In genomic region chr4:106898621-106899230, GRCh38 we compare ENCODE assay signal across 8 cellular contexts.
DNase-seq lines count a peak whose midpoint lies in the region; ATAC-seq and TF ChIP-seq lines count a peak whose summit lies in the region.
"Had no signal": no experiment of that assay in that cellular context is flagged by ENCODE, and none has a peak within 500 bp of the region (broad histone marks: within the 10 kb centered on the region; RNA-seq: fewer than 3 reads in every experiment).

No MANE protein-coding gene starts in this region.

- H3K36me3 Mint-ChIP-seq in osteocyte (ENCODE audit: unreplicated experiment): peaks cover 7% of the 10 kb centered on the region
- H3K36me3 Mint-ChIP-seq: activated naive CD8-positive, alpha-beta T cell treated with anti-CD3 and anti-CD28 coated beads, Interleukin-2, amount 10 ng/mL, durations not matched to agents 7 days and 5 days had no signal

- H3K9me3 ChIP-seq in Peyer's patch: no peaks in the 10 kb centered on the region

- H3K27me3 ChIP-seq in Peyer's patch: no peaks in the 10 kb centered on the region

- H3K27me3 Mint-ChIP-seq in osteocyte (ENCODE audit: unreplicated experiment): peaks cover 20% of the 10 kb centered on the region
- H3K27me3 Mint-ChIP-seq: activated naive CD8-positive, alpha-beta T cell treated with anti-CD3 and anti-CD28 coated beads, Interleukin-2, amount 10 ng/mL, durations not matched to agents 7 days and 5 days had no signal

- no peak overlapping the region for H3K4me3 Mint-ChIP-seq in osteocyte (ENCODE audit: unreplicated experiment)
- H3K4me3 Mint-ChIP-seq: activated naive CD8-positive, alpha-beta T cell treated with anti-CD3 and anti-CD28 coated beads, Interleukin-2, amount 10 ng/mL, durations not matched to agents 7 days and 5 days had no signal

- H3K27ac Mint-ChIP-seq in osteocyte (ENCODE audit: unreplicated experiment): no peak overlapping the region
- H3K27ac Mint-ChIP-seq: activated naive CD8-positive, alpha-beta T cell treated with anti-CD3 and anti-CD28 coated beads, Interleukin-2, amount 10 ng/mL, durations not matched to agents 7 days and 5 days had no signal

- ATAC-seq in GM18907 (IDR thresholded peaks at IDR 0.05; ENCODE audit: unreplicated experiment) (peak; percentile 82), HG03354 (IDR thresholded peaks at IDR 0.05; ENCODE audit: poor library complexity, severe bottlenecking, unreplicated experiment) (peak; percentile 92)

- H3K4me3 ChIP-seq in Peyer's patch: no peak overlapping the region

- TF ChIP-seq CTCF in Peyer's patch (IDR thresholded peaks at IDR 0.05) (peak in 4 of 6 experiments; percentile 31 to 50 (median 47)), osteocyte (IDR thresholded peaks at IDR 0.05) (peak; percentile 77)

- H3K4me1 Mint-ChIP-seq in osteocyte (ENCODE audit: unreplicated experiment): no peaks in the 10 kb centered on the region
- H3K4me1 Mint-ChIP-seq: activated naive CD8-positive, alpha-beta T cell treated with anti-CD3 and anti-CD28 coated beads, Interleukin-2, amount 10 ng/mL, durations not matched to agents 7 days and 5 days had no signal

- no peak overlapping the region for H3K27ac ChIP-seq in Peyer's patch

- DNase-seq in EH (ENCODE audit: low read depth) (peak; percentile 62), Peyer's patch (peak in 1 of 3 donors; percentile 47), epidermal melanocyte (ENCODE audit: insufficient read length, low spot score) (peak; percentile 27), osteocyte (ENCODE audit: extremely low spot score, unreplicated experiment) (no peak), NCI-H524 treated with DMSO at 0.1 percent for 48 hours (lab: John Stamatoyannopoulos, UW) (no peak)
- DNase-seq: activated naive CD8-positive, alpha-beta T cell treated with anti-CD3 and anti-CD28 coated beads, Interleukin-2, amount 10 ng/mL, durations not matched to agents 7 days and 5 days had no signal

- no peaks in the 10 kb centered on the region for H3K4me1 ChIP-seq in Peyer's patch

- peaks cover 4% of the 10 kb centered on the region for H3K9me3 Mint-ChIP-seq in osteocyte (ENCODE audit: unreplicated experiment)

- no peak for TF ChIP-seq POLR2A in Peyer's patch (IDR thresholded peaks at IDR 0.05)

- no peaks in the 10 kb centered on the region for H3K36me3 ChIP-seq in Peyer's patch

Comparison
In these comparisons a context has a peak if more than half of its experiments do, and no peak if none do; other contexts are left out.
1. DNase-seq: peak in EH (single experiment) and epidermal melanocyte (single experiment); none in osteocyte (single experiment) and NCI-H524 treated with DMSO at 0.1 percent for 48 hours (single experiment).